ENCODE assay signal across 18 cellular contexts in genomic region chr21:36004441-36004840, GRCh38. TPM values are rescaled to one million over a fixed set of nuclear protein-coding genes. Genes with fewer than 3 reads are reported as not detected.
A peak's percentile ranks its signal among the peaks of the same experiment; 100 is the strongest.
DNase-seq lines count a peak whose midpoint lies in the region; ATAC-seq and TF ChIP-seq lines count a peak whose summit lies in the region.
"Had no signal": no experiment of that assay in that cellular context is flagged by ENCODE, and none has a peak within 500 bp of the region (broad histone marks: within the 10 kb centered on the region; RNA-seq: fewer than 3 reads in every experiment).

No MANE protein-coding gene starts in this region.

- H3K27me3 Mint-ChIP-seq in activated CD4-positive, alpha-beta T cell treated with anti-CD3 and anti-CD28 coated beads, Interleukin-2, amount 10 ng/mL, durations not matched to agents 24 days and 14 days: peaks cover 20% of the 10 kb centered on the region
- peaks cover 15% of the 10 kb centered on the region for H3K27me3 Mint-ChIP-seq in CD8-positive, alpha-beta T cell (ENCODE audit: low read depth)

- POLR2A ChIA-PET in CD8-positive, alpha-beta T cell (lab: Charles Lee): no interaction called here

- no peaks in the 10 kb centered on the region for H3K36me3 ChIP-seq in MG63
- no peaks in the 10 kb centered on the region for H3K36me3 ChIP-seq in CD8-positive, alpha-beta T cell (ENCODE audit: insufficient read depth, low read length)

- H3K9me3 ChIP-seq in MG63: 0 out of 2 replicates have a peak, but pooled peaks cover 2% of the 10 kb centered on the region
- no peaks in the 10 kb centered on the region for H3K9me3 ChIP-seq in CD8-positive, alpha-beta T cell (ENCODE audit: low read length)

- no peaks in the 10 kb centered on the region for H3K36me3 Mint-ChIP-seq in activated CD4-positive, alpha-beta T cell treated with anti-CD3 and anti-CD28 coated beads, Interleukin-2, amount 10 ng/mL, durations not matched to agents 24 days and 14 days (ENCODE audit: low read depth)
- H3K36me3 Mint-ChIP-seq in CD8-positive, alpha-beta T cell: no peaks in the 10 kb centered on the region
- H3K36me3 Mint-ChIP-seq: CD14-positive monocyte had no signal

- no peak overlapping the region for H3K27ac ChIP-seq in CD8-positive, alpha-beta T cell (ENCODE audit: low read depth, low read length)

- no peaks in the 10 kb centered on the region for H3K4me1 Mint-ChIP-seq in activated CD4-positive, alpha-beta T cell treated with anti-CD3 and anti-CD28 coated beads, Interleukin-2, amount 10 ng/mL, durations not matched to agents 24 days and 14 days
- H3K4me1 Mint-ChIP-seq in CD8-positive, alpha-beta T cell (ENCODE audit: low read depth): no peaks in the 10 kb centered on the region
- H3K4me1 Mint-ChIP-seq: CD14-positive monocyte had no signal

- TF ChIP-seq CTCF in CD8-positive, alpha-beta T cell (IDR thresholded peaks at IDR 0.05): no peak

- no peaks in the 10 kb centered on the region for H3K4me1 ChIP-seq in CD8-positive, alpha-beta T cell (ENCODE audit: insufficient read depth, low read length)

- H3K4me3 ChIP-seq in MG63: no peak overlapping the region
- no peak overlapping the region for H3K4me3 ChIP-seq in CD8-positive, alpha-beta T cell (ENCODE audit: low read depth, low read length)

- no peak overlapping the region for H3K4me3 Mint-ChIP-seq in activated CD4-positive, alpha-beta T cell treated with anti-CD3 and anti-CD28 coated beads, Interleukin-2, amount 10 ng/mL, durations not matched to agents 24 days and 14 days
- no peak overlapping the region for H3K4me3 Mint-ChIP-seq in CD8-positive, alpha-beta T cell
- H3K4me3 Mint-ChIP-seq: CD14-positive monocyte had no signal

- no peaks in the 10 kb centered on the region; the same call in 1 of the 2 replicates for H3K27me3 ChIP-seq in MG63
- peaks cover 3% of the 10 kb centered on the region for H3K27me3 ChIP-seq in CD8-positive, alpha-beta T cell (ENCODE audit: insufficient read depth, low read length)

- no peak for DNase-seq in activated CD4-positive, alpha-beta T cell treated with anti-CD3 and anti-CD28 coated beads, Interleukin-2, amount 10 ng/mL, durations not matched to agents 24 days and 14 days
- DNase-seq in activated CD4-positive, alpha-beta T cell treated with anti-CD3 and anti-CD28 coated beads, Interleukin-2, amount 50 U/mL, for 48 hours: no peak
- DNase-seq in MG63 (peak; percentile 9), fibroblast of gingiva (ENCODE audit: low read depth) (peak; percentile 85), NCI-H2171 (lab: John Stamatoyannopoulos, UW) (no peak), COR-L47 (lab: John Stamatoyannopoulos, UW) (no peak)
- DNase-seq in CD8-positive, alpha-beta T cell: no peak
- DNase-seq: 8988T, AML-193, Calu3, Karpas-422, MM.1S, NCI-H1092 treated with DMSO at 0.1 percent for 48 hours, NCI-H1694 treated with DMSO at 0.1 percent for 48 hours, NCI-H2107, NCI-H345 had no signal

- peak overlapping the region; percentile 38 for H3K27ac Mint-ChIP-seq in activated CD4-positive, alpha-beta T cell treated with anti-CD3 and anti-CD28 coated beads, Interleukin-2, amount 10 ng/mL, durations not matched to agents 24 days and 14 days
- H3K27ac Mint-ChIP-seq in CD8-positive, alpha-beta T cell: no peak overlapping the region
- H3K27ac Mint-ChIP-seq: CD14-positive monocyte had no signal

- ATAC-seq in HG03025 (IDR thresholded peaks at IDR 0.05; ENCODE audit: low FRiP score, unreplicated experiment): no peak
- no peak for ATAC-seq in CD8-positive, alpha-beta T cell

- H3K9me3 Mint-ChIP-seq in activated CD4-positive, alpha-beta T cell treated with anti-CD3 and anti-CD28 coated beads, Interleukin-2, amount 10 ng/mL, durations not matched to agents 24 days and 14 days: no peaks in the 10 kb centered on the region
- H3K9me3 Mint-ChIP-seq in CD8-positive, alpha-beta T cell: no peaks in the 10 kb centered on the region

- intact Hi-C loops in activated CD4-positive, alpha-beta T cell treated with anti-CD3 and anti-CD28 coated beads, Interleukin-2, amount 10 ng/mL, durations not matched to agents 24 days and 14 days (cut with micrococcal nuclease): no loop called here
- intact Hi-C loops in CD8-positive, alpha-beta T cell (cut with DNase I, micrococcal nuclease): no loop called here

- CTCF ChIA-PET in CD8-positive, alpha-beta T cell (lab: Charles Lee): no interaction called here

RNA-seq across cellular contexts. Expression of gene SETD4, which starts 55.9 kb away (rescaled TPM):
- total RNA-seq in activated CD4-positive, alpha-beta T cell treated with anti-CD3 and anti-CD28 coated beads, Interleukin-2, amount 10 ng/mL, durations not matched to agents 24 days and 14 days: 23.2 and 23.8 TPM in 2 replicates
- total RNA-seq in MG63 (2014; rRNA removed; shearing (Covaris generic); ENCODE audit: low replicate concordance): 7.6 and 12.1 TPM in 2 replicates
- 10 to 100 TPM; 13.9 to 15.4 TPM for total RNA-seq in CD8-positive, alpha-beta T cell

Comparison
In these comparisons a context has a peak if more than half of its experiments do, and no peak if none do; other contexts are left out.
1. DNase-seq: peak in MG63 (single experiment) and fibroblast of gingiva (single experiment); none in activated CD4-positive, alpha-beta T cell treated with anti-CD3 and anti-CD28 coated beads, Interleukin-2, amount 10 ng/mL, durations not matched to agents 24 days and 14 days (single experiment), activated CD4-positive, alpha-beta T cell treated with anti-CD3 and anti-CD28 coated beads, Interleukin-2, amount 50 U/mL, for 48 hours (0 of 2), NCI-H2171 (single experiment), COR-L47 (single experiment) and CD8-positive, alpha-beta T cell (0 of 7).